ENCODE assay signal across 8 cellular contexts in the genomic region with DNA sequence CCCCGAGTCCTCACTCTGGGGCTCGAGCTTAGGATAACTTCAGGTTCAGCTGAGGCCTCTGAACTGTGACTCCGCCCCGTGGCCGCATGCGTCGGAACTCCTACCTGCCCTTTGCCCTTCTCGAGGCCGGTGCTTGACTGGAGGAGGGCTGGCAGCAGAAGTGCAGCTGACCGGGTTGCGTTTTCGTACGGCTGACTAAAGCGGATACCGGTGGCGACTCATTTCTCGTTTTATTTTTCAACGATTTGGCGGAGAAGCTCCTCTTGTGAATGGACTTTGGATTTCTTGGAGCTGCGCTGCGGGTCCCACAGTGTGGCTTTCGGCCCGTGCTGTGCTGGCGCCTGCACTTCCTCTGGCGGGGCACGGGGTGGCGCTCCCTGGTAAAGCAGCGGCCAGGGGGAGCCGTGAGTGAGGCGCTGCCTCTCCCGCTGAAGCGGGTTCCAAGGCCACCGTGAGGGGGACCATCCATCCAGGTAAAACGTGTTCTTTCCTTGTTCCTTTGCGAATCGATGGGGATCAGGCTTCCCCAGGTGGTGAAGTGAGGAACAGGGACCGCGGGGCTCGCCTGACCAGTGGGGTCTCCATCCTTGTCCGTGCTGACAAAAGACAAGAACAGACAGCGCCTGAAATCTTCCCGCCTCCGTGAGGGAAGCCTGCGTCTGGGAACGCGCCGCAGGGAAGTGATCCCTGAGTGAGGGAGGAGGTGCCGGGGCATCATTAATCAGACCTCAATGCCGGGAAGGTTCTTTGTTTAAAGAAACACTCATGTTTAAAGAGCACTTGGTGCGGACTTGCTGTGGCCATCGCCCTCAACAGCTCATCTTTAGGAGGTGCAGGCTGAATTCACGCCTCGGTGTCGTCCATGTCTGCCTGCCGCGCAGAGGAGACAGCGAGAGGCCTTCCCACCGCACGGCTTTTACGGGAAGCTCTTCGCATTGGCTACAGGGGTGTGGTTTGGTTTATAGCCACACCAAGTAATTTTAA. TPM values are rescaled to one million over a fixed set of nuclear protein-coding genes. Genes with fewer than 3 reads are reported as not detected.
DNase-seq lines count a peak whose midpoint lies in the region; ATAC-seq, FAIRE-seq and TF ChIP-seq lines count a peak whose summit lies in the region.

No MANE protein-coding gene starts in this region.

- H3K27ac ChIP-seq in A673 (ENCODE audit: low read depth, low read length, poor library complexity, severe bottlenecking): no peak overlapping the region
- peak overlapping the region; percentile 70 for H3K27ac ChIP-seq in caudate nucleus (ENCODE audit: low read depth, low read length)
- H3K27ac ChIP-seq in keratinocyte (ENCODE audit: control insufficient read depth, insufficient read depth, low read length): peak overlapping the region; percentile 36

- H3K4me3 ChIP-seq in A673 (ENCODE audit: low read depth, low read length, poor library complexity, severe bottlenecking) (peak overlapping the region; percentile 44), keratinocyte (ENCODE audit: control insufficient read depth in 2 of 3, extremely low read depth in 1 of 3, insufficient read depth in 2 of 3, low read depth in 1 of 3, low read length in 3 of 3) (peak overlapping the region; percentile 29 to 79 (median 62))

- peaks cover 10% of the 10 kb centered on the region for H3K4me1 Mint-ChIP-seq in activated B cell treated with CpG ODN at 0.5 μM for 24 hours

- H3K9me1 ChIP-seq in keratinocyte (ENCODE audit: control insufficient read depth, extremely low read depth, insufficient read depth, low read length): no peaks in the 10 kb centered on the region

- intact Hi-C loops in A673 (cut with micrococcal nuclease; ENCODE audit: unreplicated experiment): loop anchor here (1.0 to 5.0 kb wide), 3 partner anchors 503 to 742 kb away; no protein-coding TSS in a partner anchor
- intact Hi-C loops in activated B cell treated with CpG ODN at 0.5 μM for 24 hours (cut with micrococcal nuclease): loop anchor here (1.0 to 5.0 kb wide), 5 partner anchors 41 to 893 kb away; no protein-coding TSS in a partner anchor

- no peaks in the 10 kb centered on the region for H3K9me3 Mint-ChIP-seq in activated B cell treated with CpG ODN at 0.5 μM for 24 hours

- H3K36me3 ChIP-seq in A673 (ENCODE audit: insufficient read depth, low read length, poor library complexity, severe bottlenecking): no peaks in the 10 kb centered on the region
- H3K36me3 ChIP-seq in keratinocyte (ENCODE audit: control insufficient read depth in 2 of 2, extremely low read depth in 1 of 2, insufficient read depth in 2 of 2, low read length in 2 of 2): no peaks in the 10 kb centered on the region

- peaks cover 35% of the 10 kb centered on the region for H3K27me3 Mint-ChIP-seq in activated B cell treated with CpG ODN at 0.5 μM for 24 hours

- ATAC-seq in GM18861 (IDR thresholded peaks at IDR 0.05; ENCODE audit: unreplicated experiment) (peak; percentile 86), HG03103 (IDR thresholded peaks at IDR 0.05; ENCODE audit: low read depth, unreplicated experiment) (peak; percentile 94), activated B cell treated with CpG ODN at 0.5 μM for 24 hours (ENCODE audit: low read depth) (peak; percentile 97)

- peak; percentile 83 for FAIRE-seq in keratinocyte (lab: Jason Lieb, UNC)

- H3K4me1 ChIP-seq in A673 (ENCODE audit: insufficient read depth, low read length, poor library complexity, severe bottlenecking): peaks cover 15% of the 10 kb centered on the region
- peaks cover 13% of the 10 kb centered on the region for H3K4me1 ChIP-seq in keratinocyte (ENCODE audit: control insufficient read depth, extremely low read depth, insufficient read depth, low read length)

- H3K27me3 ChIP-seq in A673 (replicated peaks; ENCODE audit: insufficient read depth, low read depth, low read length, poor library complexity): no peaks in the 10 kb centered on the region
- H3K27me3 ChIP-seq in keratinocyte (ENCODE audit: control insufficient read depth, extremely low read depth, insufficient read depth, low read length): peaks cover 4% of the 10 kb centered on the region

- BruUV-seq in A673 (replicated peaks; lab: Mats Ljungman, UMichigan): no TSS peak

- H3K9me3 ChIP-seq in A673 (ENCODE audit: low read depth, low read length, poor library complexity, severe bottlenecking) (no peaks in the 10 kb centered on the region), keratinocyte (ENCODE audit: control insufficient read depth, low read depth, low read length) (no peaks in the 10 kb centered on the region)

- peak overlapping the region; percentile 66 for H3K9ac ChIP-seq in keratinocyte (ENCODE audit: control insufficient read depth, extremely low read depth, insufficient read depth, low read length)

- peak overlapping the region; percentile 92 for H2AFZ ChIP-seq in keratinocyte (ENCODE audit: control insufficient read depth, low read length)

- H3K79me2 ChIP-seq in keratinocyte (ENCODE audit: control insufficient read depth, insufficient read depth, low read length): no peaks in the 10 kb centered on the region

- no peaks in the 10 kb centered on the region for H3K36me3 Mint-ChIP-seq in activated B cell treated with CpG ODN at 0.5 μM for 24 hours (ENCODE audit: low read depth)

- CTCF ChIA-PET in A673 (lab: Charles Lee): interaction anchor here (0.5 to 1.6 kb wide), 6 partner anchors 13 to 740 kb away, joined by 3 to 9 read pairs (median 4); no protein-coding TSS in a partner anchor
- CTCF ChIA-PET in activated B cell treated with CpG ODN at 0.5 μM for 24 hours (lab: Charles Lee): interaction anchor here (0.6 to 4.0 kb wide), 17 partner anchors 8 to 742 kb away, joined by 3 to 36 read pairs (median 3); no protein-coding TSS in a partner anchor

- H3K4me2 ChIP-seq in keratinocyte (ENCODE audit: control insufficient read depth, extremely low read depth, insufficient read depth, low read depth, low read length): peak overlapping the region; percentile 95

- H3K27ac Mint-ChIP-seq in activated B cell treated with CpG ODN at 0.5 μM for 24 hours: no peak overlapping the region

- H4K20me1 ChIP-seq in keratinocyte (ENCODE audit: control insufficient read depth, extremely low read depth, insufficient read depth, low read length): no peaks in the 10 kb centered on the region

- H3K4me3 Mint-ChIP-seq in activated B cell treated with CpG ODN at 0.5 μM for 24 hours: peak overlapping the region; percentile 85

- dilution Hi-C loops in keratinocyte (cut with MboI; ENCODE audit: extremely low pct_ligation_motif_present, low sequenced_read_pairs): no loop called here

- DNase-seq in A673 (ENCODE audit: low spot score) (peak; percentile 81), NCI-H2171 treated with DMSO at 0.1 percent for 48 hours (lab: John Stamatoyannopoulos, UW) (peak; percentile 86), activated B cell treated with CpG ODN at 0.5 μM for 24 hours (peak; percentile 65), caudate nucleus (lab: John Stamatoyannopoulos, UW) (peak in 56 of 61 donors; percentile 24 to 86 (median 68)), keratinocyte (ENCODE audit: low read depth, low spot score) (peak; percentile 15)
- peak; percentile 55 to 66 for DNase-seq in stimulated activated CD4-positive, alpha-beta T cell treated with anti-CD3 and anti-CD28 coated beads, Interleukin-15, amount 100 ng/mL, for 1 hour (ENCODE audit: low read depth in 1 of 2, low spot score in 1 of 2)

- TF ChIP-seq CTCF in A673 (conservative IDR thresholded peaks at IDR 0.05; ENCODE audit: low read depth, low read length): peak; percentile 99
- peak; percentile 36 for TF ChIP-seq CTCF in activated B cell treated with CpG ODN at 0.5 μM for 24 hours (IDR thresholded peaks at IDR 0.05)
- peak; percentile 91 to 99 (median 93) for TF ChIP-seq CTCF in keratinocyte (optimal IDR thresholded peaks at IDR 0.05 in 1 of 3, IDR thresholded peaks at IDR 0.05 in 1 of 3, conservative IDR thresholded peaks at IDR 0.05 in 1 of 3; ENCODE audit: extremely low read depth in 1 of 3, insufficient read depth in 2 of 3, low read length in 3 of 3)

- POLR2A ChIA-PET in A673 (lab: Charles Lee; ENCODE audit: low non-redundant PET): no interaction called here
- POLR2A ChIA-PET in activated B cell treated with CpG ODN at 0.5 μM for 24 hours (lab: Charles Lee): no interaction called here

RNA-seq across cellular contexts. Expression of a gene that starts 38.8 kb away (rescaled TPM):
- total RNA-seq in A673 (2021): 19.6 and 23.2 TPM in 2 replicates
- total RNA-seq in activated B cell treated with CpG ODN at 0.5 μM for 24 hours: 33.5 and 45.4 TPM in 2 replicates
- polyA plus RNA-seq in keratinocyte: 25.6 to 37.9 TPM (median 37.2 TPM) in 3 replicates
- 22.5 TPM for polyA plus RNA-seq in keratinocyte (2011; ENCODE audit: low read depth)
- 19.5 TPM in 2 replicates for polyA plus RNA-seq in keratinocyte (2011; cell fraction: cytosol; rRNA removed)
- 82.1 and 88.6 TPM in 2 replicates for polyA plus RNA-seq in keratinocyte (2011; cell fraction: nucleus; rRNA removed)
- polyA plus RNA-seq in keratinocyte (2012; ENCODE audit: low replicate concordance): 17.9 and 23.1 TPM in 2 replicates
- 16.1 to 44.5 TPM (median 16.6 TPM) in 3 replicates for polyA minus RNA-seq in keratinocyte
- 11.9 TPM for polyA minus RNA-seq in keratinocyte (2011; cell fraction: cytosol; rRNA and poly(A)+ RNA removed)
- 11.4 and 19.5 TPM in 2 replicates for polyA minus RNA-seq in keratinocyte (2011; cell fraction: nucleus; rRNA and poly(A)+ RNA removed)

RNA-seq across cellular contexts. Expression of a gene that starts 38.9 kb away (rescaled TPM):
- total RNA-seq in A673 (2021) (2.4 TPM in 2 replicates), activated B cell treated with CpG ODN at 0.5 μM for 24 hours (3.7 and 4.4 TPM in 2 replicates)
- 0.17 to 0.58 TPM (median 0.21 TPM) in 3 replicates for polyA plus RNA-seq in keratinocyte
- 0.91 TPM for polyA plus RNA-seq in keratinocyte (2011; ENCODE audit: low read depth)
- 0.06 TPM in 1 of 2 replicates, not detected in the other for polyA plus RNA-seq in keratinocyte (2011; cell fraction: cytosol; rRNA removed)
- 0.36 and 0.59 TPM in 2 replicates for polyA plus RNA-seq in keratinocyte (2011; cell fraction: nucleus; rRNA removed)
- 0.23 and 0.92 TPM in 2 replicates for polyA plus RNA-seq in keratinocyte (2012; ENCODE audit: low replicate concordance)
- polyA minus RNA-seq in keratinocyte: 0.22 TPM in 1 of 3 replicates, not detected in the others
- polyA minus RNA-seq in keratinocyte (2011; cell fraction: cytosol; rRNA and poly(A)+ RNA removed): not detected
- not detected in 2 replicates for polyA minus RNA-seq in keratinocyte (2011; cell fraction: nucleus; rRNA and poly(A)+ RNA removed)

Comparison
In these comparisons a context has a peak if more than half of its experiments do, and no peak if none do; other contexts are left out.
1. DNase-seq: peak in every context shown above with its lines; median percentile 86 in NCI-H2171 treated with DMSO at 0.1 percent for 48 hours; 81 in A673; 68 in caudate nucleus; 65 in activated B cell treated with CpG ODN at 0.5 μM for 24 hours; 60 in stimulated activated CD4-positive, alpha-beta T cell treated with anti-CD3 and anti-CD28 coated beads, Interleukin-15, amount 100 ng/mL, for 1 hour; 15 in keratinocyte.
2. CTCF ChIP-seq: peak in every context shown above with its lines; median percentile 99 in A673; 93 in keratinocyte; 36 in activated B cell treated with CpG ODN at 0.5 μM for 24 hours.